8 cellular contexts compared by ENCODE assay signal in the genomic region with DNA sequence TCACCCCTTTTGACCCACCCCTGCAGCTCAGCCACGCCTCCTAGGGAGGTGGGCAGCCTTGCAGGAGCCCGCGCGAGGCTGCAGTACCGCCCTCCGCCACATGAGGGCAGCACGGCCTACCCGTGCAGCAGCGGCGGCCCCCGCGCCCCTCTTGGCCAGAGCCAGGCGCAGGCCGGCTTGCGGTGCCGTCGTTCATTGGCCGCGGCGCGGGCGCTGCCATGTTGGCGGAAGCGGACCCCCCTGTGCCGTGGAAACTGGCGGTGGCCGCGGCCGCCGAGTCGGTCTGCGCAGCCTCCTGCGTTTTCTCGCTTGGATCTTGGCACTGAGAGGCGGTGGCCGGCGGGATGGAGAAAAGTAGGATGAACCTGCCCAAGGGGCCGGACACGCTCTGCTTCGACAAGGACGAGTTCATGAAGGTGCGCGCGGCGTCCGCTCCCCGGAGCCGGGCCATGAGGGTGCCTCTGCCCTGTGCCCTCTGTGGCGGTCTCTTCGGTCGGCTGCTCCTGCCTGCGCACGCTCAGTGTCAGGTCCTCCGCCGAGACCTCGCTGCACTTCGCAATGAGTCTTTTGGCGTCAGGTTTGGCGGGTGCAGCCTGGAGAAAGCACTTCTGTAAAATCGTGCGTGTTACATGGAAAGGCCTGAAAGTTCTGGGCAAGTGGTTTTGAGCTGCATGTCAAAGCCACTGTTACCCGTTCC. TPM values are rescaled to one million over a fixed set of nuclear protein-coding genes. Genes with fewer than 3 reads are reported as not detected.
DNase-seq lines count a peak whose midpoint lies in the region; ATAC-seq and TF ChIP-seq lines count a peak whose summit lies in the region.

A gene with protein sequence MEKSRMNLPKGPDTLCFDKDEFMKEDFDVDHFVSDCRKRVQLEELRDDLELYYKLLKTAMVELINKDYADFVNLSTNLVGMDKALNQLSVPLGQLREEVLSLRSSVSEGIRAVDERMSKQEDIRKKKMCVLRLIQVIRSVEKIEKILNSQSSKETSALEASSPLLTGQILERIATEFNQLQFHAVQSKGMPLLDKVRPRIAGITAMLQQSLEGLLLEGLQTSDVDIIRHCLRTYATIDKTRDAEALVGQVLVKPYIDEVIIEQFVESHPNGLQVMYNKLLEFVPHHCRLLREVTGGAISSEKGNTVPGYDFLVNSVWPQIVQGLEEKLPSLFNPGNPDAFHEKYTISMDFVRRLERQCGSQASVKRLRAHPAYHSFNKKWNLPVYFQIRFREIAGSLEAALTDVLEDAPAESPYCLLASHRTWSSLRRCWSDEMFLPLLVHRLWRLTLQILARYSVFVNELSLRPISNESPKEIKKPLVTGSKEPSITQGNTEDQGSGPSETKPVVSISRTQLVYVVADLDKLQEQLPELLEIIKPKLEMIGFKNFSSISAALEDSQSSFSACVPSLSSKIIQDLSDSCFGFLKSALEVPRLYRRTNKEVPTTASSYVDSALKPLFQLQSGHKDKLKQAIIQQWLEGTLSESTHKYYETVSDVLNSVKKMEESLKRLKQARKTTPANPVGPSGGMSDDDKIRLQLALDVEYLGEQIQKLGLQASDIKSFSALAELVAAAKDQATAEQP (plus strand): TSS at position 219 of the 697 bp plus-strand sequence. CDS start 126 bp downstream, at position 345.

- in situ Hi-C loops in HAP-1 (cut with MboI; ENCODE audit: low sequenced_read_pairs) = loop anchor here (25.0 kb wide), 1 partner anchor 570 kb away; no protein-coding TSS in a partner anchor

- H3K36me3 ChIP-seq in HAP-1 (replicated peaks) = no peaks in the 10 kb centered on the region
- no peaks in the 10 kb centered on the region for H3K36me3 ChIP-seq in MG63
- H3K36me3 ChIP-seq in neuron (ENCODE audit: insufficient read depth, low read length) = no peaks in the 10 kb centered on the region

- peak; percentile 99 for DNase-seq in GM03348 (ENCODE audit: low spot score)
- DNase-seq in HAP-1 (ENCODE audit: low spot score in 2 of 2) = peak; percentile 89 to 97
- peak; percentile 95 for DNase-seq in MG63
- DNase-seq in SIG-M5 treated with dmso at 0.1 percent for 504 hours (lab: John Stamatoyannopoulos, UW; ENCODE audit: unreplicated experiment) = peak; percentile 93
- peak; percentile 99 for DNase-seq in activated gamma-delta T cell treated with anti-CD3 and anti-CD28 coated beads, Interleukin-2, amount 50 U/mL, for 16 hours (ENCODE audit: low read depth)
- DNase-seq in foreskin keratinocyte = peak; percentile 64 to 83

- H2AFZ ChIP-seq in neuron (ENCODE audit: low read depth, low read length) = peak within 1 kb of the TSS; percentile 33

- H3K4me3 ChIP-seq in HAP-1 (peak within 1 kb of the TSS; percentile 97), MG63 (peak within 1 kb of the TSS; percentile 85), neuron (ENCODE audit: low read length) (peak within 1 kb of the TSS; percentile 80)

- peaks cover 12% of the 10 kb centered on the region for H3K4me1 ChIP-seq in HAP-1
- peaks cover 19% of the 10 kb centered on the region for H3K4me1 ChIP-seq in foreskin keratinocyte
- H3K4me1 ChIP-seq in neuron (ENCODE audit: insufficient read depth, low read length) = peaks cover 27% of the 10 kb centered on the region

- no peaks in the 10 kb centered on the region for H3K9me3 ChIP-seq in HAP-1
- H3K9me3 ChIP-seq in MG63 = no peaks in the 10 kb centered on the region
- H3K9me3 ChIP-seq in neuron (ENCODE audit: low read length) = no peaks in the 10 kb centered on the region

- H3K27ac ChIP-seq in foreskin keratinocyte = peak within 1 kb of the TSS; percentile 21

- H3K27me3 ChIP-seq in HAP-1 (ENCODE audit: low read depth) (peaks cover 11% of the 10 kb centered on the region), MG63 (peaks cover 10% of the 10 kb centered on the region; the same call in 1 of the 2 replicates), foreskin keratinocyte (peaks cover 18% of the 10 kb centered on the region), neuron (ENCODE audit: insufficient read depth, low read length) (no peaks in the 10 kb centered on the region)

- peak; percentile 96 for ATAC-seq in foreskin keratinocyte

- TF ChIP-seq CTCF in foreskin keratinocyte (conservative IDR thresholded peaks at IDR 0.05) (peak; percentile 99), subcutaneous adipose tissue (IDR thresholded peaks at IDR 0.05; ENCODE audit: low read depth) (no peak)

RNA-seq across cellular contexts. Expression of the gene that starts here (rescaled TPM):
- 20.1 and 23.0 TPM in 2 replicates for total RNA-seq in MG63 (2014; rRNA removed; shearing (Covaris generic); ENCODE audit: low replicate concordance)
- 23.6 and 24.3 TPM in 2 replicates for total RNA-seq in foreskin keratinocyte
- 12.9 and 13.3 TPM in 2 replicates for polyA plus RNA-seq in foreskin keratinocyte
- 10 to 100 TPM; 19.2 to 35.4 (median 24.2) TPM for total RNA-seq in subcutaneous adipose tissue

Comparison
In these comparisons a context has a peak if more than half of its experiments do, and no peak if none do; other contexts are left out.
1. Peak in every context shown above with its lines: DNase-seq, ATAC-seq, H3K4me3 ChIP-seq and H3K27ac ChIP-seq.